In genomic region chr1:143803904-143804539, GRCh38 we compare ENCODE assay signal across 8 cellular contexts.
A peak's percentile ranks its signal among the peaks of the same experiment; 100 is the strongest.
DNase-seq lines count a peak whose midpoint lies in the region; ATAC-seq and TF ChIP-seq lines count a peak whose summit lies in the region.
"Not testable (repeated sequence)": the region's sequence is repeated elsewhere in the genome, so short reads cannot be mapped to it uniquely, and the experiment has no call there.

No MANE protein-coding gene starts in this region.

- intact Hi-C loops in CD14-positive monocyte (cut with micrococcal nuclease); left cardiac atrium (cut with DNase I): not testable (repeated sequence)

- H3K27me3 Mint-ChIP-seq in CD14-positive monocyte (ENCODE audit: low read depth in 3 of 3); central memory CD8-positive, alpha-beta T cell; naive B cell: not testable (repeated sequence)

- H3K4me1 Mint-ChIP-seq in CD14-positive monocyte; central memory CD8-positive, alpha-beta T cell; naive B cell: not testable (repeated sequence)

- H3K4me3 Mint-ChIP-seq in CD14-positive monocyte (peak overlapping the region; percentile 89 to 93), naive B cell (peak overlapping the region in 7 of 8 donors; percentile 71 to 91 (median 75))
- peak overlapping the region; percentile 76 for H3K4me3 Mint-ChIP-seq in central memory CD8-positive, alpha-beta T cell

- H3K27ac Mint-ChIP-seq in CD14-positive monocyte (peak overlapping the region in 3 of 7 donors; percentile 35 to 71 (median 37)), naive B cell (peak overlapping the region in 4 of 6 donors; percentile 28 to 90 (median 86))
- H3K27ac Mint-ChIP-seq in central memory CD8-positive, alpha-beta T cell (ENCODE audit: low read depth) = peak overlapping the region; percentile 82

- peak; percentile 50 for ATAC-seq in GM21619 (IDR thresholded peaks at IDR 0.05; ENCODE audit: unreplicated experiment)
- ATAC-seq in central memory CD8-positive, alpha-beta T cell (replicated peaks; ENCODE audit: extremely low read depth, poor library complexity, severe bottlenecking) = not testable (repeated sequence)
- peak; percentile 47 to 73 for ATAC-seq in left cardiac atrium
- peak in 1 of 2 donors; percentile 28 for ATAC-seq in naive B cell (ENCODE audit: low read depth in 2 of 2)

- not testable (repeated sequence) for H3K36me3 Mint-ChIP-seq in CD14-positive monocyte; central memory CD8-positive, alpha-beta T cell (ENCODE audit: insufficient read depth); naive B cell

- not testable (repeated sequence) for TF ChIP-seq CTCF in CD14-positive monocyte (IDR thresholded peaks at IDR 0.05); LNCaP clone FGC (IDR thresholded peaks at IDR 0.05; ENCODE audit: control insufficient read depth, extremely low read depth, insufficient read depth)

- peak overlapping the region; percentile 45 for H3K4me3 ChIP-seq in LNCaP clone FGC (ENCODE audit: low read depth, low read length)

- DNase-seq in CD14-positive monocyte (ENCODE audit: low spot score) (peak; percentile 41), left cardiac atrium (peak; percentile 35)
- not testable (repeated sequence) for DNase-seq in LNCaP clone FGC (ENCODE audit: low read depth); naive B cell
- peak; percentile 63 for DNase-seq in activated CD8-positive, alpha-beta memory T cell treated with anti-CD3 and anti-CD28 coated beads for 24 hours
- peak; percentile 9 to 13 for DNase-seq in central memory CD8-positive, alpha-beta T cell (ENCODE audit: low spot score in 2 of 2)
- peak; percentile 13 to 24 for DNase-seq in stimulated activated CD8-positive, alpha-beta memory T cell treated with anti-CD3 and anti-CD28 coated beads, Interleukin-2, amount 100 ng/mL, for 48 hours (ENCODE audit: low read depth in 2 of 2)

- H3K9me3 Mint-ChIP-seq in CD14-positive monocyte; central memory CD8-positive, alpha-beta T cell; naive B cell: not testable (repeated sequence)
